ENCODE assay signal across 1 cellular context in the genomic region with DNA sequence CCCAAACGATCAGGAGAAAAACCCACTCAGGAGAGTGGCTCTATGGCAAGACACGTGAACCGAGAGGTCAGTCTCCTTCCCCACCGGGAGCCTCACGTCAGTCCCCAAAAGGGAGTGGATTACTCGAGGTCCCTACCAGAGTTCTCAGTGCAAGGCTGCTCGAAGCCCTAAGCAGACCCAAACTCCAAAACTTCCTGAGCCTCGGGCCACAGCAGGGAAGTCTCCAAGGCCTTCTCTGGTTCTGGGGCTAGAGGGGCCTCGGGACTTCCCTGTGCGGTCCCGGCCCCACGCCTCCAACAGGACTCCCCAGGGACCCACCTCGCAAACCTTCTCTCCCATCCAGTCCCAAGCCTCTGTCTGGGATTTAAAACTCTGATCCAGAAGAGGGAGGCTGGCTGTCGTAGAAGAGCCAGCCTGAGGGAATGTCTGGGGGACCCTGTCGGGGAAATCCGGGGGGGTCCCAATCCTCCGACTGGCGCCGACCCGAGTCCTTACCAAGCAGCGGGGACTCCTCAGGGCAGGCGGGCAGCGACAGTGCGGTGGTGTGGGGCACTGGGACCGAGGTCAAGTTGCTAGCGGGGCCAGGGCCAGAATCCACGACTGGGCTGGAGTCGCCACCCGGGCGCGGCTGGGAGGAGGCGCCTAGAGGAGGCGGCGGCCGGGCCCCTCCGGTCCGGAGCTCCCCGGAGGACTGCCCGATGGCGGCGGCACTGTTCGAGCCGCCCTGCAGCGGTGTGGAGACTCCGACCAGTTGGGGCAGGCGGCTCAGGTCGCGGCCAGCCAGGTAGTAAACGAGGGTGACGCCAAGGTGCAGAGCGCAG.
TF ChIP-seq lines count a peak whose summit lies in the region.

No MANE protein-coding gene starts in this region.

TF ChIP-seq in HepG2, 621 proteins besides CTCF, POLR2A, EP300 and RAD21 (continued from another document and continues in another):
- TF ChIP-seq IKZF4 (CRISPR knock-in tag; IDR thresholded peaks at IDR 0.05; ENCODE audit: borderline replicate concordance, low read depth, not compliant biosample characterization) (peak; percentile 17), ESRRA (CRISPR knock-in tag; IDR thresholded peaks at IDR 0.05; ENCODE audit: low read depth) (peak; percentile 26; the same call in 1 of the 2 replicates), ZSCAN29 (CRISPR knock-in tag; conservative IDR thresholded peaks at IDR 0.05) (0 out of 2 replicates have a peak, but pooled peaks have one; percentile 38), ATRX (CRISPR knock-in tag; IDR thresholded peaks at IDR 0.05; ENCODE audit: borderline replicate concordance) (no peak), SALL1 (CRISPR knock-in tag; IDR thresholded peaks at IDR 0.05) (peak; percentile 45; the same call in 1 of the 2 replicates), SRY (CRISPR knock-in tag; IDR thresholded peaks at IDR 0.05) (peak; percentile 41; the same call in 1 of the 2 replicates), AGO2 (optimal IDR thresholded peaks at IDR 0.05; ENCODE audit: low read depth, low read length) (peak; percentile 52), EEA1 (CRISPR knock-in tag; IDR thresholded peaks at IDR 0.05; ENCODE audit: borderline replicate concordance) (0 out of 2 replicates have a peak, but pooled peaks have one; percentile 31), ZNF773 (CRISPR knock-in tag; IDR thresholded peaks at IDR 0.05; ENCODE audit: borderline replicate concordance) (0 out of 2 replicates have a peak, but pooled peaks have one; percentile 65), ZNF34 (CRISPR knock-in tag; IDR thresholded peaks at IDR 0.05; ENCODE audit: borderline replicate concordance) (0 out of 2 replicates have a peak, but pooled peaks have one; percentile 51), ZSCAN25 (CRISPR knock-in tag; IDR thresholded peaks at IDR 0.05) (0 out of 2 replicates have a peak, but pooled peaks have one; percentile 29), HOXD1 (CRISPR knock-in tag; IDR thresholded peaks at IDR 0.05) (peak; percentile 17; the same call in 1 of the 2 replicates), MED8 (CRISPR knock-in tag; IDR thresholded peaks at IDR 0.05; ENCODE audit: insufficient replicate concordance) (peak; percentile 25), ZFP36 (IDR thresholded peaks at IDR 0.05; ENCODE audit: borderline replicate concordance, low read depth, low read length, partially characterized antibody) (peak; percentile 84), SP2 (CRISPR knock-in tag; IDR thresholded peaks at IDR 0.05) (0 out of 2 replicates have a peak, but pooled peaks have one; percentile 33), ZNF451 (CRISPR knock-in tag; IDR thresholded peaks at IDR 0.05) (peak; percentile 34; the same call in 1 of the 2 replicates), MYNN (CRISPR knock-in tag; IDR thresholded peaks at IDR 0.05; ENCODE audit: low read depth) (0 out of 2 replicates have a peak, but pooled peaks have one; percentile 57), MYC (CRISPR knock-in tag; IDR thresholded peaks at IDR 0.05; ENCODE audit: borderline replicate concordance) (peak; percentile 4), ZNF761 (CRISPR knock-in tag; conservative IDR thresholded peaks at IDR 0.05) (peak; percentile 52; the same call in 1 of the 2 replicates), CAMTA2 (CRISPR knock-in tag; IDR thresholded peaks at IDR 0.05; ENCODE audit: borderline replicate concordance) (0 out of 2 replicates have a peak, but pooled peaks have one; percentile 13), SOX13 (IDR thresholded peaks at IDR 0.05) (no peak), SOX13 (CRISPR knock-in tag; conservative IDR thresholded peaks at IDR 0.05 in 1 of 2, IDR thresholded peaks at IDR 0.05 in 1 of 2) (0 out of 4 replicates have a peak, but pooled peaks of 1 of the 2 experiments have one; percentile 4), MED13 (CRISPR knock-in tag; IDR thresholded peaks at IDR 0.05) (0 out of 2 replicates have a peak, but pooled peaks have one; percentile 29), KLF12 (CRISPR knock-in tag; IDR thresholded peaks at IDR 0.05; ENCODE audit: borderline replicate concordance) (0 out of 2 replicates have a peak, but pooled peaks have one; percentile 43), ZNF563 (CRISPR knock-in tag; IDR thresholded peaks at IDR 0.05) (peak; percentile 80)
- TF ChIP-seq, protein P1, sequence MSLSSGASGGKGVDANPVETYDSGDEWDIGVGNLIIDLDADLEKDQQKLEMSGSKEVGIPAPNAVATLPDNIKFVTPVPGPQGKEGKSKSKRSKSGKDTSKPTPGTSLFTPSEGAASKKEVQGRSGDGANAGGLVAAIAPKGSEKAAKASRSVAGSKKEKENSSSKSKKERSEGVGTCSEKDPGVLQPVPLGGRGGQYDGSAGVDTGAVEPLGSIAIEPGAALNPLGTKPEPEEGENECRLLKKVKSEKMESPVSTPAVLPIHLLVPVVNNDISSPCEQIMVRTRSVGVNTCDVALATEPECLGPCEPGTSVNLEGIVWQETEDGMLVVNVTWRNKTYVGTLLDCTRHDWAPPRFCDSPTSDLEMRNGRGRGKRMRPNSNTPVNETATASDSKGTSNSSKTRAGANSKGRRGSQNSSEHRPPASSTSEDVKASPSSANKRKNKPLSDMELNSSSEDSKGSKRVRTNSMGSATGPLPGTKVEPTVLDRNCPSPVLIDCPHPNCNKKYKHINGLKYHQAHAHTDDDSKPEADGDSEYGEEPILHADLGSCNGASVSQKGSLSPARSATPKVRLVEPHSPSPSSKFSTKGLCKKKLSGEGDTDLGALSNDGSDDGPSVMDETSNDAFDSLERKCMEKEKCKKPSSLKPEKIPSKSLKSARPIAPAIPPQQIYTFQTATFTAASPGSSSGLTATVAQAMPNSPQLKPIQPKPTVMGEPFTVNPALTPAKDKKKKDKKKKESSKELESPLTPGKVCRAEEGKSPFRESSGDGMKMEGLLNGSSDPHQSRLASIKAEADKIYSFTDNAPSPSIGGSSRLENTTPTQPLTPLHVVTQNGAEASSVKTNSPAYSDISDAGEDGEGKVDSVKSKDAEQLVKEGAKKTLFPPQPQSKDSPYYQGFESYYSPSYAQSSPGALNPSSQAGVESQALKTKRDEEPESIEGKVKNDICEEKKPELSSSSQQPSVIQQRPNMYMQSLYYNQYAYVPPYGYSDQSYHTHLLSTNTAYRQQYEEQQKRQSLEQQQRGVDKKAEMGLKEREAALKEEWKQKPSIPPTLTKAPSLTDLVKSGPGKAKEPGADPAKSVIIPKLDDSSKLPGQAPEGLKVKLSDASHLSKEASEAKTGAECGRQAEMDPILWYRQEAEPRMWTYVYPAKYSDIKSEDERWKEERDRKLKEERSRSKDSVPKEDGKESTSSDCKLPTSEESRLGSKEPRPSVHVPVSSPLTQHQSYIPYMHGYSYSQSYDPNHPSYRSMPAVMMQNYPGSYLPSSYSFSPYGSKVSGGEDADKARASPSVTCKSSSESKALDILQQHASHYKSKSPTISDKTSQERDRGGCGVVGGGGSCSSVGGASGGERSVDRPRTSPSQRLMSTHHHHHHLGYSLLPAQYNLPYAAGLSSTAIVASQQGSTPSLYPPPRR (CRISPR knock-in tag; IDR thresholded peaks at IDR 0.05; ENCODE audit: borderline replicate concordance) = 0 out of 2 replicates have a peak, but pooled peaks have one; percentile 6
- TF ChIP-seq, protein P2, sequence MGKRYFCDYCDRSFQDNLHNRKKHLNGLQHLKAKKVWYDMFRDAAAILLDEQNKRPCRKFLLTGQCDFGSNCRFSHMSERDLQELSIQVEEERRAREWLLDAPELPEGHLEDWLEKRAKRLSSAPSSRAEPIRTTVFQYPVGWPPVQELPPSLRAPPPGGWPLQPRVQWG (CRISPR knock-in tag; IDR thresholded peaks at IDR 0.05; ENCODE audit: borderline replicate concordance, low read depth) = no peak
- TF ChIP-seq, protein P3, sequence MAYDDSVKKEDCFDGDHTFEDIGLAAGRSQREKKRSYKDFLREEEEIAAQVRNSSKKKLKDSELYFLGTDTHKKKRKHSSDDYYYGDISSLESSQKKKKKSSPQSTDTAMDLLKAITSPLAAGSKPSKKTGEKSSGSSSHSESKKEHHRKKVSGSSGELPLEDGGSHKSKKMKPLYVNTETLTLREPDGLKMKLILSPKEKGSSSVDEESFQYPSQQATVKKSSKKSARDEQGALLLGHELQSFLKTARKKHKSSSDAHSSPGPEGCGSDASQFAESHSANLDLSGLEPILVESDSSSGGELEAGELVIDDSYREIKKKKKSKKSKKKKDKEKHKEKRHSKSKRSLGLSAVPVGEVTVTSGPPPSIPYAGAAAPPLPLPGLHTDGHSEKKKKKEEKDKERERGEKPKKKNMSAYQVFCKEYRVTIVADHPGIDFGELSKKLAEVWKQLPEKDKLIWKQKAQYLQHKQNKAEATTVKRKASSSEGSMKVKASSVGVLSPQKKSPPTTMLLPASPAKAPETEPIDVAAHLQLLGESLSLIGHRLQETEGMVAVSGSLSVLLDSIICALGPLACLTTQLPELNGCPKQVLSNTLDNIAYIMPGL (CRISPR knock-in tag; IDR thresholded peaks at IDR 0.05; ENCODE audit: borderline replicate concordance in 1 of 2, low read depth in 1 of 2) = peak in 1 of 2 experiments; percentile 64; a peak in 1 of 4 replicates
- TF ChIP-seq, protein P4, sequence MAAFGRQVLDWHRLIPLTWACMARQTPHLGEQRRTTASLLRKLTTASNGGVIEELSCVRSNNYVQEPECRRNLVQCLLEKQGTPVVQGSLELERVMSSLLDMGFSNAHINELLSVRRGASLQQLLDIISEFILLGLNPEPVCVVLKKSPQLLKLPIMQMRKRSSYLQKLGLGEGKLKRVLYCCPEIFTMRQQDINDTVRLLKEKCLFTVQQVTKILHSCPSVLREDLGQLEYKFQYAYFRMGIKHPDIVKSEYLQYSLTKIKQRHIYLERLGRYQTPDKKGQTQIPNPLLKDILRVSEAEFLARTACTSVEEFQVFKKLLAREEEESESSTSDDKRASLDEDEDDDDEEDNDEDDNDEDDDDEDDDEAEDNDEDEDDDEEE (CRISPR knock-in tag; IDR thresholded peaks at IDR 0.05) = peak; percentile 61; the same call in 1 of the 2 replicates
- TF ChIP-seq, protein P5, sequence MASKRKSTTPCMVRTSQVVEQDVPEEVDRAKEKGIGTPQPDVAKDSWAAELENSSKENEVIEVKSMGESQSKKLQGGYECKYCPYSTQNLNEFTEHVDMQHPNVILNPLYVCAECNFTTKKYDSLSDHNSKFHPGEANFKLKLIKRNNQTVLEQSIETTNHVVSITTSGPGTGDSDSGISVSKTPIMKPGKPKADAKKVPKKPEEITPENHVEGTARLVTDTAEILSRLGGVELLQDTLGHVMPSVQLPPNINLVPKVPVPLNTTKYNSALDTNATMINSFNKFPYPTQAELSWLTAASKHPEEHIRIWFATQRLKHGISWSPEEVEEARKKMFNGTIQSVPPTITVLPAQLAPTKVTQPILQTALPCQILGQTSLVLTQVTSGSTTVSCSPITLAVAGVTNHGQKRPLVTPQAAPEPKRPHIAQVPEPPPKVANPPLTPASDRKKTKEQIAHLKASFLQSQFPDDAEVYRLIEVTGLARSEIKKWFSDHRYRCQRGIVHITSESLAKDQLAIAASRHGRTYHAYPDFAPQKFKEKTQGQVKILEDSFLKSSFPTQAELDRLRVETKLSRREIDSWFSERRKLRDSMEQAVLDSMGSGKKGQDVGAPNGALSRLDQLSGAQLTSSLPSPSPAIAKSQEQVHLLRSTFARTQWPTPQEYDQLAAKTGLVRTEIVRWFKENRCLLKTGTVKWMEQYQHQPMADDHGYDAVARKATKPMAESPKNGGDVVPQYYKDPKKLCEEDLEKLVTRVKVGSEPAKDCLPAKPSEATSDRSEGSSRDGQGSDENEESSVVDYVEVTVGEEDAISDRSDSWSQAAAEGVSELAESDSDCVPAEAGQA (IDR thresholded peaks at IDR 0.05; ENCODE audit: low read depth) = no peak
- TF ChIP-seq, protein P5 (CRISPR knock-in tag; IDR thresholded peaks at IDR 0.05; ENCODE audit: borderline replicate concordance) = no peak
- TF ChIP-seq, protein P6, sequence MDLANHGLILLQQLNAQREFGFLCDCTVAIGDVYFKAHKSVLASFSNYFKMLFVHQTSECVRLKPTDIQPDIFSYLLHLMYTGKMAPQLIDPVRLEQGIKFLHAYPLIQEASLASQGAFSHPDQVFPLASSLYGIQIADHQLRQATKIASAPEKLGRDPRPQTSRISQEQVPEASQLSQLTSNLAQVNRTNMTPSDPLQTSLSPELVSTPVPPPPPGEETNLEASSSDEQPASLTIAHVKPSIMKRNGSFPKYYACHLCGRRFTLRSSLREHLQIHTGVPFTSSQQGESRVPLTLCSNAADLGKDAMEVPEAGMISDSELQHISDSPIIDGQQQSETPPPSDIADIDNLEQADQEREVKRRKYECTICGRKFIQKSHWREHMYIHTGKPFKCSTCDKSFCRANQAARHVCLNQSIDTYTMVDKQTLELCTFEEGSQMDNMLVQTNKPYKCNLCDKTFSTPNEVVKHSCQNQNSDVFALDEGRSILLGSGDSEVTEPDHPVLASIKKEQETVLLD (CRISPR knock-in tag; IDR thresholded peaks at IDR 0.05; ENCODE audit: low read depth) = 0 out of 2 replicates have a peak, but pooled peaks have one; percentile 56
- TF ChIP-seq, protein P7, sequence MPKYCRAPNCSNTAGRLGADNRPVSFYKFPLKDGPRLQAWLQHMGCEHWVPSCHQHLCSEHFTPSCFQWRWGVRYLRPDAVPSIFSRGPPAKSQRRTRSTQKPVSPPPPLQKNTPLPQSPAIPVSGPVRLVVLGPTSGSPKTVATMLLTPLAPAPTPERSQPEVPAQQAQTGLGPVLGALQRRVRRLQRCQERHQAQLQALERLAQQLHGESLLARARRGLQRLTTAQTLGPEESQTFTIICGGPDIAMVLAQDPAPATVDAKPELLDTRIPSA (CRISPR knock-in tag; IDR thresholded peaks at IDR 0.05; ENCODE audit: borderline replicate concordance) = 0 out of 2 replicates have a peak, but pooled peaks have one; percentile 81
